In the genomic region with DNA sequence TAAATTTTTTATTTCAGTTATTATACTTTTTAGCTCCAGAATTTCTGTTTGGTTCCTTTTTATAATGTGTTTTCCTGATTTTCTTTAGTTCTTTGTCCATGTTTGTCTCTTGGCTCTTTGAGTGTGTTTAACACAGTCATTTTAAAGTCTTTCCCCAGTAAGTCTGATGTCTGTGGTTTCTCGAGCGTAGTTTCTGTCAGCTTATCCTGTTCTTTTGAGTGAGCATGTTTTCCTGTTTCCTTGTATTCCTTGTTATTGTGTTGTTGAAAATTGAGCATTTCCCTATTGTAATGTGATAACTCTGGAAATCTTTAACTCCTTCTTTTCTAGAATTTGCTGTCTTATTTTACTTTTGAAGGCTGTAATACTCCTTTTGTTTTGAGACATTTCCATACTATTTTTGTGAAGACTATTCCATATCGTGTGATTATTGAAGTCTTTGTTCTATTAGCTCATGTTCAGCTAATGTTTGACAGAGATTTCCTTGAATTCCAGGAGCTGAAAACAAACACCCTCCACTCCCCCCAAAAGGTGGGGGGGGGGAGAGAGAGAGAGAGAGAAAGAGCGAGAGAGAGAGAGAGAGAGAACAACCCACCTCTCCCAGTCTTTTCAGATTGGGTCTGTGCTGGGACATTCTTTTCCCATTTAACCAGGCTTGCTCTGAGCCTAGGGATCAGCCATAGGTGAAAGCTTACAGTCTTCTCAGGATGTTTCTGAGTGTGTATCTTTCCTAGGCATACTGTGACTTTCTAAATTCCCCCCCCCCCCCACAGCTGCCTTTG, we compare ENCODE assay signal across 1 cellular context.
TF ChIP-seq lines count a peak whose summit lies in the region.

No MANE protein-coding gene starts in this region.

TF ChIP-seq in IMR-90, 13 proteins besides CTCF, POLR2A, EP300 and RAD21:
- TF ChIP-seq SMC3 (IDR thresholded peaks at IDR 0.05; ENCODE audit: low read depth, low read length), result no peak
- TF ChIP-seq CEBPB (IDR thresholded peaks at IDR 0.05; ENCODE audit: low read depth, low read length), result no peak
- TF ChIP-seq NFE2L2 (IDR thresholded peaks at IDR 0.05; ENCODE audit: low read depth, low read length), result no peak
- TF ChIP-seq MAZ (IDR thresholded peaks at IDR 0.05; ENCODE audit: borderline replicate concordance, low read depth, low read length), result no peak
- TF ChIP-seq, protein P1, sequence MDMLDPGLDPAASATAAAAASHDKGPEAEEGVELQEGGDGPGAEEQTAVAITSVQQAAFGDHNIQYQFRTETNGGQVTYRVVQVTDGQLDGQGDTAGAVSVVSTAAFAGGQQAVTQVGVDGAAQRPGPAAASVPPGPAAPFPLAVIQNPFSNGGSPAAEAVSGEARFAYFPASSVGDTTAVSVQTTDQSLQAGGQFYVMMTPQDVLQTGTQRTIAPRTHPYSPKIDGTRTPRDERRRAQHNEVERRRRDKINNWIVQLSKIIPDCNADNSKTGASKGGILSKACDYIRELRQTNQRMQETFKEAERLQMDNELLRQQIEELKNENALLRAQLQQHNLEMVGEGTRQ (IDR thresholded peaks at IDR 0.05; ENCODE audit: low read depth, low read length), result no peak
- no peak for TF ChIP-seq FOS (IDR thresholded peaks at IDR 0.05; ENCODE audit: low read depth, low read length)
- TF ChIP-seq RFX5 (IDR thresholded peaks at IDR 0.05; ENCODE audit: low read depth, low read length), result no peak
- no peak for TF ChIP-seq RCOR1 (IDR thresholded peaks at IDR 0.05; ENCODE audit: insufficient replicate concordance, low read length)
- no peak for TF ChIP-seq CHD1 (IDR thresholded peaks at IDR 0.05; ENCODE audit: low read depth, low read length)
- TF ChIP-seq MAFK (IDR thresholded peaks at IDR 0.05; ENCODE audit: low read depth, low read length), result no peak
- no peak for TF ChIP-seq BHLHE40 (IDR thresholded peaks at IDR 0.05; ENCODE audit: low read depth, low read length)
- no peak for TF ChIP-seq MXI1 (IDR thresholded peaks at IDR 0.05; ENCODE audit: borderline replicate concordance, low read depth, low read length)
- TF ChIP-seq, protein P2, sequence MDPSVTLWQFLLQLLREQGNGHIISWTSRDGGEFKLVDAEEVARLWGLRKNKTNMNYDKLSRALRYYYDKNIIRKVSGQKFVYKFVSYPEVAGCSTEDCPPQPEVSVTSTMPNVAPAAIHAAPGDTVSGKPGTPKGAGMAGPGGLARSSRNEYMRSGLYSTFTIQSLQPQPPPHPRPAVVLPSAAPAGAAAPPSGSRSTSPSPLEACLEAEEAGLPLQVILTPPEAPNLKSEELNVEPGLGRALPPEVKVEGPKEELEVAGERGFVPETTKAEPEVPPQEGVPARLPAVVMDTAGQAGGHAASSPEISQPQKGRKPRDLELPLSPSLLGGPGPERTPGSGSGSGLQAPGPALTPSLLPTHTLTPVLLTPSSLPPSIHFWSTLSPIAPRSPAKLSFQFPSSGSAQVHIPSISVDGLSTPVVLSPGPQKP (IDR thresholded peaks at IDR 0.05; ENCODE audit: borderline replicate concordance, low read depth, low read length), result no peak
